ENCODE assay signal across 24 cellular contexts in the genomic region with DNA sequence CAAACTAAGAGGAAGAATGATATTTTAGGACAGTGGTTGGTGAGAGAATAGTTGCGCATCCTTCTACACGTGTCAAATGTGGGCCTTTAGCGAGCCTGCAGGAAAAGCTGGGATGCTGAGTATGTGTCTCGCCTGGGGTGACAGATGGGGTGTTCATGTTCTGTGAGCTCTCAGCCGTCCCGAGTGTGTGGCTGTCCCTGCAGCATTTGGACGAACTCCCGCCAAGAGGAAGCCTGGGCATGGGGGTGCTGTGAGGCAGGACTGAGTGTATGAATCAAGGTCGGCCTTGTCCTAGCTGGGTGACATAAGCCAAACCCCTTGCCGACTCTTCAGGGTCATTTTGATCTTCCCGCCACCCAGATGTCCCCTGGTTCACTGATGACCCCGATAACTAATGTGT.
A peak's percentile ranks its signal among the peaks of the same experiment; 100 is the strongest.
DNase-seq lines count a peak whose midpoint lies in the region; ATAC-seq and TF ChIP-seq lines count a peak whose summit lies in the region.
"Had no signal": no experiment of that assay in that cellular context is flagged by ENCODE, and none has a peak within 500 bp of the region (broad histone marks: within the 10 kb centered on the region; RNA-seq: fewer than 3 reads in every experiment).

No MANE protein-coding gene starts in this region.

- no peak overlapping the region for H3K27ac ChIP-seq in adrenal gland
- H3K27ac ChIP-seq in coronary artery, result no peak overlapping the region
- H3K27ac ChIP-seq in vagina, result no peak overlapping the region
- no peak overlapping the region for H3K27ac ChIP-seq in Peyer's patch
- H3K27ac ChIP-seq: BLaER1 had no signal

- TF ChIP-seq POLR2A in adrenal gland (IDR thresholded peaks at IDR 0.05) (no peak), vagina (IDR thresholded peaks at IDR 0.05) (no peak), Peyer's patch (IDR thresholded peaks at IDR 0.05) (no peak)

- peaks cover 6% of the 10 kb centered on the region for H3K27me3 Mint-ChIP-seq in mesothelial cell of epicardium (ENCODE audit: low read depth)

- no peaks in the 10 kb centered on the region for H3K4me1 Mint-ChIP-seq in mesothelial cell of epicardium
- H3K4me1 Mint-ChIP-seq: CD14-positive monocyte; CD4-positive, alpha-beta memory T cell; CD4-positive, CD25-positive, alpha-beta regulatory T cell; CD8-positive, alpha-beta memory T cell had no signal

- WGBS in adrenal gland, 4 donors, result 54 to 80% (median 70%) methylated on average over 12 of the region's 12 CpGs

- peak in 4 of 7 donors; percentile 25 to 42 (median 32) for DNase-seq in adrenal gland
- peak; percentile 68 for DNase-seq in cerebellar cortex (ENCODE audit: low spot score)
- DNase-seq in coronary artery (ENCODE audit: low spot score), result peak; percentile 33
- peak; percentile 58 to 76 for DNase-seq in vagina (ENCODE audit: extremely low spot score in 2 of 2)
- DNase-seq in mesothelial cell of epicardium (ENCODE audit: low spot score in 2 of 2, unreplicated experiment in 2 of 2), result no peak
- DNase-seq in posterior vena cava (ENCODE audit: low spot score), result no peak
- no peak for DNase-seq in Peyer's patch
- DNase-seq: 8988T; ACHN; BE2C; CD4-positive, alpha-beta memory T cell; CD4-positive, CD25-positive, alpha-beta regulatory T cell; CD8-positive, alpha-beta memory T cell; COR-L47; DMS 273 treated with DMSO at 0.1 percent for 48 hours; DMS153; DMS53; DMS79; DND-41; EL had no signal

- H3K9me3 Mint-ChIP-seq in mesothelial cell of epicardium, result no peaks in the 10 kb centered on the region
- H3K9me3 Mint-ChIP-seq: CD8-positive, alpha-beta memory T cell had no signal

- H3K4me3 Mint-ChIP-seq in mesothelial cell of epicardium, result no peak overlapping the region
- H3K4me3 Mint-ChIP-seq: CD14-positive monocyte; CD4-positive, alpha-beta memory T cell; CD4-positive, CD25-positive, alpha-beta regulatory T cell; CD8-positive, alpha-beta memory T cell had no signal

- TF ChIP-seq CTCF in adrenal gland (IDR thresholded peaks at IDR 0.05) (no peak), coronary artery (IDR thresholded peaks at IDR 0.05) (no peak), vagina (IDR thresholded peaks at IDR 0.05) (no peak), mesothelial cell of epicardium (IDR thresholded peaks at IDR 0.05; ENCODE audit: unreplicated experiment) (no peak), Peyer's patch (IDR thresholded peaks at IDR 0.05) (no peak)

- H3K27ac Mint-ChIP-seq in mesothelial cell of epicardium, result no peak overlapping the region
- H3K27ac Mint-ChIP-seq: CD4-positive, alpha-beta memory T cell; CD4-positive, CD25-positive, alpha-beta regulatory T cell; CD8-positive, alpha-beta memory T cell had no signal

- no peaks in the 10 kb centered on the region for H3K36me3 Mint-ChIP-seq in mesothelial cell of epicardium
- H3K36me3 Mint-ChIP-seq: CD14-positive monocyte; CD4-positive, alpha-beta memory T cell; CD4-positive, CD25-positive, alpha-beta regulatory T cell; CD8-positive, alpha-beta memory T cell had no signal

- H3K4me1 ChIP-seq in adrenal gland (replicated peaks in 1 of 2), result peaks cover 8 to 18% of the 10 kb centered on the region in 2 donors
- no peaks in the 10 kb centered on the region for H3K4me1 ChIP-seq in vagina
- H3K4me1 ChIP-seq in Peyer's patch, result no peaks in the 10 kb centered on the region
- H3K4me1 ChIP-seq: BE2C had no signal

- intact Hi-C loops in adrenal gland (cut with DNase I) (no loop called here), vagina (cut with DNase I) (no loop called here), posterior vena cava (cut with DNase I) (no loop called here)

- H3K27me3 ChIP-seq in adrenal gland (no peaks in the 10 kb centered on the region), vagina (no peaks in the 10 kb centered on the region), Peyer's patch (no peaks in the 10 kb centered on the region)
- H3K27me3 ChIP-seq: BE2C, BLaER1 had no signal

- ATAC-seq in HG03039 (IDR thresholded peaks at IDR 0.05; ENCODE audit: unreplicated experiment), result no peak
- ATAC-seq: GM12878 had no signal

- no peak overlapping the region for H3K4me3 ChIP-seq in adrenal gland
- H3K4me3 ChIP-seq in coronary artery, result no peak overlapping the region
- H3K4me3 ChIP-seq in vagina, result no peak overlapping the region
- no peak overlapping the region for H3K4me3 ChIP-seq in Peyer's patch
- H3K4me3 ChIP-seq: BLaER1, GM12878 had no signal

- H3K36me3 ChIP-seq in adrenal gland (replicated peaks in 1 of 2) (no peaks in the 10 kb centered on the region), vagina (no peaks in the 10 kb centered on the region), Peyer's patch (no peaks in the 10 kb centered on the region)
- H3K36me3 ChIP-seq: BE2C, BLaER1 had no signal

- H3K9me3 ChIP-seq in adrenal gland (replicated peaks in 1 of 3) (no peaks in the 10 kb centered on the region), vagina (no peaks in the 10 kb centered on the region), Peyer's patch (no peaks in the 10 kb centered on the region)
- H3K9me3 ChIP-seq: BE2C, BLaER1 had no signal

Comparison
In these comparisons a context has a peak if more than half of its experiments do, and no peak if none do; other contexts are left out.
1. DNase-seq: peak in adrenal gland (4 of 7), cerebellar cortex (single experiment), coronary artery (single experiment) and vagina (2 of 2); none in mesothelial cell of epicardium (0 of 2), posterior vena cava (single experiment) and Peyer's patch (0 of 3).